ENCODE assay signal across 2 cellular contexts in the genomic region with DNA sequence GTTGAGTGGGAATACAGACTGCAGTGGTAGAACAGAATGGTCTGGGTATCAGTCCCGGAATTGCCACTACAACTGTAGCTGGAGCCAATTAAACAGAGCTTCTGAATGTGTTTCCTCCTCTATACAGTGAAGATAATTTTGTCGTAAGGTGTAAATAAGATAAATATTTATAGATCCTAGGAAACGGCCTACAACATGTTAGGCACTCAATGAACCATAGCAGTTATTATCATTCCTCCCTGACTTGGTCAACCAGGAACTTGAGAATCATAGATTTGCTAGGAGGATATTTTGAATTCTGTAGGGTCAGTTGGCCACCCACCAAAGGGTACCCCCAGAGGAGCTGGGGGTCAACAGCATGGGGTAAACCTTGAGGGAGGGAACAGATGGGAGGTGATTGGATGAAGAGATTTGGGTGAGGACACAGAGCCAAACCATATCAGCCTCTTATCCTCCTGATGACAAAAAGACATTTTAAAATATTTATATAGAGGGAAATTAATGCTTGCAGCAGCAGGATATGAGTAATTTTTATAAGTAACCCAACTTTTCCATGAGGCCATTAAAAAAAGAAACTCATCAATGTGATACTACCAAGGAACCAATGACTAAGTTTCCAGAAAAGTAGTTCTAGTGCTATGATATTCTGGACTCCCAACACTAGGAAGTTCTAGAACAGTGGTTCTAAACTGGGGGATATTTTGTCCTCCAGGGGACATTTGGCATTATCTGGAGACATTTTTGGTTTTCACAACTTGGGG.
TF ChIP-seq lines count a peak whose summit lies in the region.

No MANE protein-coding gene starts in this region.

TF ChIP-seq in liver, 16 proteins besides CTCF, POLR2A, EP300 and RAD21:
- TF ChIP-seq NR2F2 (IDR thresholded peaks at IDR 0.05), result no peak
- TF ChIP-seq, protein P1, sequence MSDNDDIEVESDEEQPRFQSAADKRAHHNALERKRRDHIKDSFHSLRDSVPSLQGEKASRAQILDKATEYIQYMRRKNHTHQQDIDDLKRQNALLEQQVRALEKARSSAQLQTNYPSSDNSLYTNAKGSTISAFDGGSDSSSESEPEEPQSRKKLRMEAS (IDR thresholded peaks at IDR 0.05), result no peak
- TF ChIP-seq HNF4G (IDR thresholded peaks at IDR 0.05), result no peak
- no peak for TF ChIP-seq RXRA (IDR thresholded peaks at IDR 0.05)
- TF ChIP-seq, protein P2, sequence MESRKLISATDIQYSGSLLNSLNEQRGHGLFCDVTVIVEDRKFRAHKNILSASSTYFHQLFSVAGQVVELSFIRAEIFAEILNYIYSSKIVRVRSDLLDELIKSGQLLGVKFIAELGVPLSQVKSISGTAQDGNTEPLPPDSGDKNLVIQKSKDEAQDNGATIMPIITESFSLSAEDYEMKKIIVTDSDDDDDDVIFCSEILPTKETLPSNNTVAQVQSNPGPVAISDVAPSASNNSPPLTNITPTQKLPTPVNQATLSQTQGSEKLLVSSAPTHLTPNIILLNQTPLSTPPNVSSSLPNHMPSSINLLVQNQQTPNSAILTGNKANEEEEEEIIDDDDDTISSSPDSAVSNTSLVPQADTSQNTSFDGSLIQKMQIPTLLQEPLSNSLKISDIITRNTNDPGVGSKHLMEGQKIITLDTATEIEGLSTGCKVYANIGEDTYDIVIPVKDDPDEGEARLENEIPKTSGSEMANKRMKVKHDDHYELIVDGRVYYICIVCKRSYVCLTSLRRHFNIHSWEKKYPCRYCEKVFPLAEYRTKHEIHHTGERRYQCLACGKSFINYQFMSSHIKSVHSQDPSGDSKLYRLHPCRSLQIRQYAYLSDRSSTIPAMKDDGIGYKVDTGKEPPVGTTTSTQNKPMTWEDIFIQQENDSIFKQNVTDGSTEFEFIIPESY (IDR thresholded peaks at IDR 0.05), result no peak
- TF ChIP-seq ATF3 (IDR thresholded peaks at IDR 0.05), result no peak
- TF ChIP-seq JUND (IDR thresholded peaks at IDR 0.05), result no peak
- no peak for TF ChIP-seq FOXA2 (IDR thresholded peaks at IDR 0.05)
- TF ChIP-seq FOXA1 (IDR thresholded peaks at IDR 0.05), result no peak
- no peak for TF ChIP-seq EGR1 (IDR thresholded peaks at IDR 0.05; ENCODE audit: low read depth in 2 of 2)
- TF ChIP-seq YY1 (IDR thresholded peaks at IDR 0.05), result no peak
- no peak for TF ChIP-seq GABPA (IDR thresholded peaks at IDR 0.05 in 1 of 2, conservative IDR thresholded peaks at IDR 0.05 in 1 of 2)
- TF ChIP-seq TAF1 (conservative IDR thresholded peaks at IDR 0.05), result no peak
- TF ChIP-seq HNF4A (conservative IDR thresholded peaks at IDR 0.05), result no peak
- TF ChIP-seq SP1 (IDR thresholded peaks at IDR 0.05), result no peak
- no peak for TF ChIP-seq REST (IDR thresholded peaks at IDR 0.05)
TF ChIP-seq in liver: peak in this region for 0.

TF ChIP-seq in HepG2, 621 proteins besides CTCF, POLR2A, EP300 and RAD21:
- TF ChIP-seq ZNF337 (CRISPR knock-in tag; IDR thresholded peaks at IDR 0.05; ENCODE audit: borderline replicate concordance, low read depth), result no peak
- TF ChIP-seq PLSCR1 (CRISPR knock-in tag; IDR thresholded peaks at IDR 0.05; ENCODE audit: borderline replicate concordance), result no peak
- TF ChIP-seq, protein P3, sequence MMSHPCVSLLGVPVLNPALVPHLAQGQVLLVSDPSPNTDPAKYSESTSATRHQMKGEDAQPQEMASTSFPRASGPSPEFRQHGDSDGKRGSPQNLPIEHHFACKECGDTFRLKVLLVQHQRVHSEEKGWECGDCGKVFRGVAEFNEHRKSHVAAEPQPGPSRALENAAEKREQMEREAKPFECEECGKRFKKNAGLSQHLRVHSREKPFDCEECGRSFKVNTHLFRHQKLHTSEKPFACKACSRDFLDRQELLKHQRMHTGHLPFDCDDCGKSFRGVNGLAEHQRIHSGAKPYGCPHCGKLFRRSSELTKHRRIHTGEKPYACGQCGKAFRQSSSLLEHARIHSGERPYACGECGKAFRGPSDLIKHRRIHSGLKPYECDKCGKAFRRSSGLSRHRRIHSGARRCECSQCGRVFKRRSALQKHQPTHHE (CRISPR knock-in tag; IDR thresholded peaks at IDR 0.05; ENCODE audit: borderline replicate concordance), result no peak
- no peak for TF ChIP-seq ZNF674 (CRISPR knock-in tag; IDR thresholded peaks at IDR 0.05; ENCODE audit: low read depth)
- TF ChIP-seq ZNF326 (CRISPR knock-in tag; IDR thresholded peaks at IDR 0.05; ENCODE audit: borderline replicate concordance), result no peak
- TF ChIP-seq ZNF557 (CRISPR knock-in tag; IDR thresholded peaks at IDR 0.05), result no peak
- no peak for TF ChIP-seq ARHGAP35 (CRISPR knock-in tag; IDR thresholded peaks at IDR 0.05; ENCODE audit: borderline replicate concordance)
- no peak for TF ChIP-seq RXRB (CRISPR knock-in tag; IDR thresholded peaks at IDR 0.05; ENCODE audit: borderline replicate concordance)
- TF ChIP-seq ZNF225 (CRISPR knock-in tag; IDR thresholded peaks at IDR 0.05), result no peak
- TF ChIP-seq GZF1 (CRISPR knock-in tag; IDR thresholded peaks at IDR 0.05), result no peak
- TF ChIP-seq ARID2 (CRISPR knock-in tag; IDR thresholded peaks at IDR 0.05; ENCODE audit: borderline replicate concordance), result no peak
- TF ChIP-seq BCL6 (CRISPR knock-in tag; IDR thresholded peaks at IDR 0.05), result no peak
- TF ChIP-seq REL (CRISPR knock-in tag; conservative IDR thresholded peaks at IDR 0.05), result no peak
